ENCODE assay signal across 13 cellular contexts in genomic region chr4:188282620-188283232, GRCh38.
DNase-seq lines count a peak whose midpoint lies in the region; ATAC-seq, FAIRE-seq and TF ChIP-seq lines count a peak whose summit lies in the region.
"Had no signal": no experiment of that assay in that cellular context is flagged by ENCODE, and none has a peak within 500 bp of the region (broad histone marks: within the 10 kb centered on the region; RNA-seq: fewer than 3 reads in every experiment).

No MANE protein-coding gene starts in this region.

- H2BK12ac ChIP-seq in neuronal stem cell (ENCODE audit: low read length): no peak overlapping the region

- H3K9me2 ChIP-seq in hepatocyte (replicated peaks; ENCODE audit: insufficient read depth): no peaks in the 10 kb centered on the region

- TF ChIP-seq CTCF in astrocyte (IDR thresholded peaks at IDR 0.05; ENCODE audit: insufficient read depth, low read depth, low read length) (no peak), hepatocyte (IDR thresholded peaks at IDR 0.05; ENCODE audit: poor library complexity) (no peak)

- H3K36me3 ChIP-seq in astrocyte (ENCODE audit: insufficient read depth, low read length) (no peaks in the 10 kb centered on the region), hepatocyte (replicated peaks; ENCODE audit: insufficient read depth, low read depth) (no peaks in the 10 kb centered on the region), neuronal stem cell (replicated peaks in 1 of 2; ENCODE audit: control insufficient read depth in 2 of 2, insufficient read depth in 2 of 2, low read length in 2 of 2) (no peaks in the 10 kb centered on the region)

- no peaks in the 10 kb centered on the region for H3K36me3 Mint-ChIP-seq in astrocyte (ENCODE audit: low read depth, unreplicated experiment)
- H3K36me3 Mint-ChIP-seq: activated naive CD4-positive, alpha-beta T cell treated with anti-CD3 and anti-CD28 coated beads, Interleukin-2, amount 10 ng/mL, durations not matched to agents 7 days and 5 days had no signal

- H3K4ac ChIP-seq in neuronal stem cell (ENCODE audit: low read length): no peak overlapping the region

- H2AFZ ChIP-seq in astrocyte (ENCODE audit: low read depth, low read length) (peak overlapping the region; percentile 69), hepatocyte (peak overlapping the region; percentile 21), neuronal stem cell (ENCODE audit: low read length) (peak overlapping the region; percentile 72)

- no peaks in the 10 kb centered on the region for H4K20me1 ChIP-seq in astrocyte (ENCODE audit: insufficient read depth, low read length)
- no peaks in the 10 kb centered on the region for H4K20me1 ChIP-seq in hepatocyte (ENCODE audit: insufficient read depth, poor library complexity, severe bottlenecking)

- H3K27ac Mint-ChIP-seq in astrocyte (ENCODE audit: unreplicated experiment): no peak overlapping the region
- H3K27ac Mint-ChIP-seq: activated CD4-positive, alpha-beta memory T cell treated with anti-CD3 and anti-CD28 coated beads, Interleukin-2, amount 10 ng/mL, durations not matched to agents 7 days and 5 days; activated naive CD4-positive, alpha-beta T cell treated with anti-CD3 and anti-CD28 coated beads, Interleukin-2, amount 10 ng/mL, durations not matched to agents 7 days and 5 days had no signal

- H3K79me1 ChIP-seq in neuronal stem cell (ENCODE audit: low read depth, low read length): no peaks in the 10 kb centered on the region

- peaks cover 2% of the 10 kb centered on the region for H3K9me3 Mint-ChIP-seq in astrocyte (ENCODE audit: unreplicated experiment)

- H3K79me2 ChIP-seq in astrocyte (ENCODE audit: insufficient read depth, low read length): no peaks in the 10 kb centered on the region
- H3K79me2 ChIP-seq in hepatocyte: no peaks in the 10 kb centered on the region

- ATAC-seq in HG03520 (IDR thresholded peaks at IDR 0.05; ENCODE audit: unreplicated experiment): no peak
- ATAC-seq in GM19023 (IDR thresholded peaks at IDR 0.05; ENCODE audit: unreplicated experiment): no peak

- H3K4me3 Mint-ChIP-seq in astrocyte (ENCODE audit: unreplicated experiment): no peak overlapping the region
- H3K4me3 Mint-ChIP-seq: activated CD4-positive, alpha-beta memory T cell treated with anti-CD3 and anti-CD28 coated beads, Interleukin-2, amount 10 ng/mL, durations not matched to agents 7 days and 5 days; activated naive CD4-positive, alpha-beta T cell treated with anti-CD3 and anti-CD28 coated beads, Interleukin-2, amount 10 ng/mL, durations not matched to agents 7 days and 5 days had no signal

- no peak overlapping the region for H3K23ac ChIP-seq in neuronal stem cell (ENCODE audit: low read depth, low read length, poor library complexity)

- peak overlapping the region; percentile 10 for H3K4me3 ChIP-seq in astrocyte (ENCODE audit: insufficient read depth, low read depth, low read length)
- no peak overlapping the region for H3K4me3 ChIP-seq in hepatocyte
- peak overlapping the region in 1 of 2 donors; percentile 68 for H3K4me3 ChIP-seq in neuronal stem cell (ENCODE audit: low read length in 2 of 2)

- H2BK5ac ChIP-seq in neuronal stem cell (ENCODE audit: low read length): no peak overlapping the region

- H4K8ac ChIP-seq in neuronal stem cell (ENCODE audit: low read depth, low read length): no peak overlapping the region

- H3K27me3 ChIP-seq in astrocyte (ENCODE audit: insufficient read depth, low read length): no peaks in the 10 kb centered on the region
- H3K27me3 ChIP-seq in hepatocyte: peaks cover 8% of the 10 kb centered on the region
- peaks cover 0 to 22% (median 10%) of the 10 kb centered on the region in 3 experiments for H3K27me3 ChIP-seq in neuronal stem cell (ENCODE audit: control insufficient read depth in 3 of 3, insufficient read depth in 3 of 3, low read depth in 1 of 3, low read length in 3 of 3)

- WGBS in hepatocyte (ENCODE audit: low lambda C conversion rate, missing lambda C conversion rate): 28% methylated on average over 49 of the region's 50 CpGs
- WGBS in neuronal stem cell (ENCODE audit: extremely low coverage in 2 of 2, insufficient read length in 2 of 2, insufficient replicate concordance in 1 of 2), 2 donors: no CpG with 5 or more reads among the region's 50 CpGs

- H4K91ac ChIP-seq in neuronal stem cell (ENCODE audit: low read depth, low read length, poor library complexity): no peak overlapping the region

- no peak overlapping the region for H3K9ac ChIP-seq in astrocyte (ENCODE audit: low read length)
- peak overlapping the region; percentile 66 for H3K9ac ChIP-seq in neuronal stem cell (ENCODE audit: low read depth, low read length, poor library complexity)

- peak overlapping the region; percentile 8 for H2BK15ac ChIP-seq in neuronal stem cell (ENCODE audit: low read length)

- peak; percentile 18 for DNase-seq in AG20443 (ENCODE audit: low spot score)
- DNase-seq in astrocyte (ENCODE audit: low read depth): no peak
- DNase-seq in hepatocyte (ENCODE audit: low spot score): peak; percentile 38
- no peak for DNase-seq in neuronal stem cell (ENCODE audit: low spot score)
- no peak for DNase-seq in NCI-H774 (lab: John Stamatoyannopoulos, UW)
- no peak for DNase-seq in DMS 273 treated with DMSO at 0.1 percent for 48 hours (lab: John Stamatoyannopoulos, UW)
- DNase-seq: activated CD4-positive, alpha-beta memory T cell treated with anti-CD3 and anti-CD28 coated beads, Interleukin-2, amount 10 ng/mL, durations not matched to agents 7 days and 5 days; activated naive CD4-positive, alpha-beta T cell treated with anti-CD3 and anti-CD28 coated beads, Interleukin-2, amount 10 ng/mL, durations not matched to agents 7 days and 5 days; effector CD4-positive, alpha-beta T cell; NCI-H1694 treated with DMSO at 0.1 percent for 48 hours; SW 1271 had no signal

- H3K9me3 ChIP-seq in astrocyte (ENCODE audit: insufficient read depth, low read depth, low read length) (peaks cover 6% of the 10 kb centered on the region), hepatocyte (ENCODE audit: low read depth) (no peaks in the 10 kb centered on the region), neuronal stem cell (replicated peaks in 1 of 2; ENCODE audit: control insufficient read depth in 2 of 2, insufficient read depth in 1 of 2, low read depth in 1 of 2, low read length in 2 of 2) (peaks cover 0 to 2% of the 10 kb centered on the region in 2 donors)

- FAIRE-seq in astrocyte (lab: Jason Lieb, UNC): no peak

- peaks cover 7% of the 10 kb centered on the region for H3K27me3 Mint-ChIP-seq in astrocyte (ENCODE audit: low read depth, unreplicated experiment)
- H3K27me3 Mint-ChIP-seq: activated CD4-positive, alpha-beta memory T cell treated with anti-CD3 and anti-CD28 coated beads, Interleukin-2, amount 10 ng/mL, durations not matched to agents 7 days and 5 days had no signal

- H3K18ac ChIP-seq in neuronal stem cell (ENCODE audit: low read length): peak overlapping the region; percentile 44

- H3K4me1 ChIP-seq in astrocyte (ENCODE audit: insufficient read depth, low read length): no peaks in the 10 kb centered on the region
- H3K4me1 ChIP-seq in hepatocyte (ENCODE audit: insufficient read depth): peaks cover 6% of the 10 kb centered on the region
- H3K4me1 ChIP-seq in neuronal stem cell (ENCODE audit: control insufficient read depth in 2 of 2, insufficient read depth in 1 of 2, low read depth in 1 of 2, low read length in 2 of 2): no peaks in the 10 kb centered on the region

- no peak overlapping the region for H3K14ac ChIP-seq in neuronal stem cell (ENCODE audit: low read length)

- no peak overlapping the region for H2AK5ac ChIP-seq in neuronal stem cell (ENCODE audit: low read depth, low read length)

- peak overlapping the region; percentile 6 for H2BK120ac ChIP-seq in neuronal stem cell (ENCODE audit: low read depth, low read length)

- no peaks in the 10 kb centered on the region for H3K4me1 Mint-ChIP-seq in astrocyte (ENCODE audit: low read depth, unreplicated experiment)
- H3K4me1 Mint-ChIP-seq: activated CD4-positive, alpha-beta memory T cell treated with anti-CD3 and anti-CD28 coated beads, Interleukin-2, amount 10 ng/mL, durations not matched to agents 7 days and 5 days; activated naive CD4-positive, alpha-beta T cell treated with anti-CD3 and anti-CD28 coated beads, Interleukin-2, amount 10 ng/mL, durations not matched to agents 7 days and 5 days had no signal

- no peak overlapping the region for H3K27ac ChIP-seq in astrocyte (ENCODE audit: low read depth, low read length)
- H3K27ac ChIP-seq in hepatocyte: no peak overlapping the region
- no peak overlapping the region for H3K27ac ChIP-seq in neuronal stem cell (replicated peaks; ENCODE audit: low read length)

- peak overlapping the region; percentile 76 for H3K4me2 ChIP-seq in astrocyte (ENCODE audit: low read length)
- peak overlapping the region; percentile 83 for H3K4me2 ChIP-seq in hepatocyte
- H3K4me2 ChIP-seq in neuronal stem cell (ENCODE audit: insufficient read depth, low read length, poor library complexity, severe bottlenecking): peak overlapping the region; percentile 44

Comparison
In these comparisons a context has a peak if more than half of its experiments do, and no peak if none do; other contexts are left out.
1. DNase-seq: peak in AG20443 (single experiment) and hepatocyte (single experiment); none in astrocyte (single experiment), neuronal stem cell (single experiment), NCI-H774 (single experiment) and DMS 273 treated with DMSO at 0.1 percent for 48 hours (single experiment).
2. H2AFZ ChIP-seq: peak in every context shown above with its lines; median percentile 72 in neuronal stem cell; 69 in astrocyte; 21 in hepatocyte.
3. Peak in every context shown above with its lines, with median percentiles within 50 percentile points of each other: H3K4me2 ChIP-seq.